ENCODE assay signal across 1 cellular context in the genomic region with DNA sequence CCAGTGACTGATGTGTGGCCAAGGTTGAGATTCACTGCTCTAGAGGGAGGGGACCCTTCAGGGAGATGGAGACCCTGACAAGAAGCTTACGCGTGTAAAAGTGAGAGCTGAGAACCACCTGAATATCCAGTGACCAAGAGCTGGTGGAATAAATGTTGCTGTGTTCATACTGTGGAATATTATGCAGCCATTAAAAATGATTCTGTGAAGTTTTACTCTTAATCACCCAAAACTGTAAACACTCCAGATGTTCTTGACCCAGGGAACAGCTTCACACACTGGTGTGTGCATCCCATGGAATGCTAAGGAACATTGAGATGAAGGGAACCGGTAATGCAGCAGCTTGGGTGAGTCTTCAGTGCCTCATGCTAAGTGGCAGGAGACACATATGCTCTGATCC.
A peak's percentile ranks its signal among the peaks of the same experiment; 100 is the strongest.
TF ChIP-seq lines count a peak whose summit lies in the region.

No MANE protein-coding gene starts in this region.

TF ChIP-seq in H1, 55 proteins besides CTCF, POLR2A, EP300 and RAD21:
- TF ChIP-seq SIRT6 (IDR thresholded peaks at IDR 0.05; ENCODE audit: low read length) (no peak), KDM1A (IDR thresholded peaks at IDR 0.05; ENCODE audit: borderline replicate concordance, low read length) (peak; percentile 29; the same call in 1 of the 2 replicates)
